Comparison of ENCODE assay signal across 8 cellular contexts in genomic region chr1:226626577-226626956, GRCh38.
A peak's percentile ranks its signal among the peaks of the same experiment; 100 is the strongest.
DNase-seq lines count a peak whose midpoint lies in the region; ATAC-seq and TF ChIP-seq lines count a peak whose summit lies in the region.

No MANE protein-coding gene starts in this region.

- CTCF ChIA-PET in HEK293 (lab: Yijun Ruan, JAX) = interaction anchor here (0.6 to 3.3 kb wide), 97 partner anchors 8 to 1440 kb away, joined by 3 to 30 read pairs (median 4); partner anchors contain the start of genes ITPKB and STUM

- POLR2A ChIA-PET in HEK293 (lab: Yijun Ruan, JAX) = interaction anchor here (0.7 kb wide), 1 partner anchor 213 kb away, joined by 3 read pairs; no protein-coding TSS in a partner anchor

- H3K36me3 ChIP-seq in HEK293 (ENCODE audit: control insufficient read depth in 2 of 2, insufficient read depth in 1 of 2, low read length in 2 of 2) (no peaks in the 10 kb centered on the region), lower lobe of right lung (peaks cover 2% of the 10 kb centered on the region)

- H3K27me3 ChIP-seq in lower lobe of right lung (ENCODE audit: low read depth) = no peaks in the 10 kb centered on the region

- H3K27ac ChIP-seq in HEK293 (ENCODE audit: extremely low read depth, low read depth, low read length) (no peak overlapping the region), lower lobe of right lung (no peak overlapping the region)

- H3K4me3 ChIP-seq in HEK293 (ENCODE audit: low read depth, low read length) (no peak overlapping the region), lower lobe of right lung (peak overlapping the region; percentile 26)

- H3K4me1 ChIP-seq in HEK293 (ENCODE audit: control insufficient read depth, insufficient read depth, low read length) = no peaks in the 10 kb centered on the region
- H3K4me1 ChIP-seq in lower lobe of right lung = peaks cover 8% of the 10 kb centered on the region

- H3K9me3 ChIP-seq in HEK293 (ENCODE audit: control insufficient read depth, insufficient read depth, low read depth, low read length) = no peaks in the 10 kb centered on the region
- H3K9me3 ChIP-seq in lower lobe of right lung = no peaks in the 10 kb centered on the region

- intact Hi-C loops in lower lobe of right lung (cut with DNase I) = no loop called here

- DNase-seq in NCI-H226 (peak; percentile 10), dedifferentiated amniotic fluid mesenchymal stem cell (ENCODE audit: extremely low spot score) (peak; percentile 55), lower lobe of right lung (peak; percentile 84), COLO668 (lab: John Stamatoyannopoulos, UW; ENCODE audit: unreplicated experiment) (no peak)
- peak; percentile 61 to 79 for DNase-seq in activated CD4-positive, alpha-beta T cell treated with anti-CD3 and anti-CD28 coated beads, Interleukin-2, amount 50 U/mL, for 24 hours (ENCODE audit: low read depth in 1 of 2, low spot score in 1 of 2)
- DNase-seq in stimulated activated CD8-positive, alpha-beta memory T cell treated with anti-CD3 and anti-CD28 coated beads, Interleukin-12 subunit alpha, Interleukin-12 subunit beta, amount 100 ng/mL, for 4 hours (ENCODE audit: low read depth) = peak; percentile 64

- TF ChIP-seq CTCF in GM12801 (IDR thresholded peaks at IDR 0.05; ENCODE audit: extremely low read depth, insufficient read length) = peak; percentile 45
- TF ChIP-seq CTCF in HEK293 (tag by site-specific recombination; IDR thresholded peaks at IDR 0.05) = peak; percentile 86
- peak; percentile 99 for TF ChIP-seq CTCF in lower lobe of right lung (IDR thresholded peaks at IDR 0.05)

- ATAC-seq in lower lobe of right lung = peak; percentile 93

TF ChIP-seq in HEK293, 187 proteins besides CTCF, POLR2A, EP300 and RAD21 (continues in another document):
- TF ChIP-seq ZNF513 (tag by site-specific recombination; IDR thresholded peaks at IDR 0.05) = no peak; the same call in 1 of the 2 replicates
- TF ChIP-seq ZNF776 (tag by site-specific recombination; IDR thresholded peaks at IDR 0.05; ENCODE audit: borderline replicate concordance) = no peak
- no peak for TF ChIP-seq ZNF274 (IDR thresholded peaks at IDR 0.05; ENCODE audit: low read length)
- no peak for TF ChIP-seq ZNF274 (tag by site-specific recombination; IDR thresholded peaks at IDR 0.05; ENCODE audit: borderline replicate concordance)
- 0 out of 2 replicates have a peak, but pooled peaks have one; percentile 24 for TF ChIP-seq ZBTB17 (tag by site-specific recombination; IDR thresholded peaks at IDR 0.05)
- TF ChIP-seq HIC1 (tag by site-specific recombination; IDR thresholded peaks at IDR 0.05) = no peak
- TF ChIP-seq SP7 (tag by site-specific recombination; IDR thresholded peaks at IDR 0.05) = 0 out of 2 replicates have a peak, but pooled peaks have one; percentile 34
- TF ChIP-seq PATZ1 (tag by site-specific recombination; IDR thresholded peaks at IDR 0.05) = no peak
- TF ChIP-seq PRDM1 (tag by site-specific recombination; IDR thresholded peaks at IDR 0.05) = no peak
- TF ChIP-seq ZNF140 (tag by site-specific recombination; IDR thresholded peaks at IDR 0.05) = no peak
- TF ChIP-seq ZSCAN30 (tag by site-specific recombination; IDR thresholded peaks at IDR 0.05) = peak; percentile 73
- no peak for TF ChIP-seq PRDM6 (tag by site-specific recombination; IDR thresholded peaks at IDR 0.05)
- TF ChIP-seq ZNF292 (tag by site-specific recombination; IDR thresholded peaks at IDR 0.05; ENCODE audit: borderline replicate concordance, low read depth) = no peak
- TF ChIP-seq ZNF580 (tag by site-specific recombination; IDR thresholded peaks at IDR 0.05) = 0 out of 2 replicates have a peak, but pooled peaks have one; percentile 52
- TF ChIP-seq ZNF155 (tag by site-specific recombination; IDR thresholded peaks at IDR 0.05) = no peak
- no peak for TF ChIP-seq ZNF19 (tag by site-specific recombination; IDR thresholded peaks at IDR 0.05; ENCODE audit: low read depth)
- no peak for TF ChIP-seq ZNF514 (tag by site-specific recombination; IDR thresholded peaks at IDR 0.05)
- TF ChIP-seq ZNF18 (tag by site-specific recombination; IDR thresholded peaks at IDR 0.05) = no peak

Comparison
In these comparisons a context has a peak if more than half of its experiments do, and no peak if none do; other contexts are left out.
1. CTCF ChIP-seq: peak in every context shown above with its lines; median percentile 99 in lower lobe of right lung; 86 in HEK293; 45 in GM12801.